Comparison of ENCODE assay signal across 1 cellular context in genomic region chr6:36911946-36912555, GRCh38.
TF ChIP-seq lines count a peak whose summit lies in the region.

No MANE protein-coding gene starts in this region.

TF ChIP-seq in HepG2, 621 proteins besides CTCF, POLR2A, EP300 and RAD21:
- TF ChIP-seq ZNF746 (CRISPR knock-in tag; IDR thresholded peaks at IDR 0.05) (no peak), CERS6 (CRISPR knock-in tag; IDR thresholded peaks at IDR 0.05) (no peak), HHEX (CRISPR knock-in tag; IDR thresholded peaks at IDR 0.05) (no peak), ZNF570 (CRISPR knock-in tag; IDR thresholded peaks at IDR 0.05; ENCODE audit: borderline replicate concordance) (no peak), MXD1 (CRISPR knock-in tag; IDR thresholded peaks at IDR 0.05) (no peak), MATR3 (CRISPR knock-in tag; IDR thresholded peaks at IDR 0.05) (no peak)
